ENCODE assay signal across 27 cellular contexts in genomic region chr5:125162714-125163113, GRCh38.
A peak's percentile ranks its signal among the peaks of the same experiment; 100 is the strongest.
DNase-seq lines count a peak whose midpoint lies in the region; TF ChIP-seq lines count a peak whose summit lies in the region.
"Had no signal": no experiment of that assay in that cellular context is flagged by ENCODE, and none has a peak within 500 bp of the region (broad histone marks: within the 10 kb centered on the region; RNA-seq: fewer than 3 reads in every experiment).

No MANE protein-coding gene starts in this region.

- CTCF ChIA-PET in HEK293 (lab: Yijun Ruan, JAX) = no interaction called here

- no peak overlapping the region for H3K4me3 ChIP-seq in HEK293 (ENCODE audit: low read depth, low read length)
- H3K4me3 ChIP-seq: A549; BLaER1; BLaER1 treated with 17β-estradiol and CSF1 and Interleukin-3, amounts not matched to agents 10 nM and 100 nM had no signal

- no peaks in the 10 kb centered on the region for H3K36me3 ChIP-seq in HEK293 (ENCODE audit: control insufficient read depth in 2 of 2, insufficient read depth in 1 of 2, low read length in 2 of 2)
- H3K36me3 ChIP-seq: BE2C; BLaER1; BLaER1 treated with 17β-estradiol and CSF1 and Interleukin-3, amounts not matched to agents 10 nM and 100 nM had no signal

- POLR2A ChIA-PET in HEK293 (lab: Yijun Ruan, JAX) = no interaction called here

- no peak for TF ChIP-seq CTCF in HEK293 (tag by site-specific recombination; IDR thresholded peaks at IDR 0.05)

- H3K27ac ChIP-seq in HEK293 (ENCODE audit: extremely low read depth, low read depth, low read length) = no peak overlapping the region
- H3K27ac ChIP-seq: 22Rv1; A549; BLaER1; BLaER1 treated with 17β-estradiol and CSF1 and Interleukin-3, amounts not matched to agents 10 nM and 100 nM; C4-2B had no signal

- no peaks in the 10 kb centered on the region for H3K4me1 ChIP-seq in HEK293 (ENCODE audit: control insufficient read depth, insufficient read depth, low read length)
- H3K4me1 ChIP-seq: A549; BE2C; BLaER1; BLaER1 treated with 17β-estradiol and CSF1 and Interleukin-3, amounts not matched to agents 10 nM and 100 nM; Caco-2 had no signal

- no peaks in the 10 kb centered on the region for H3K9me3 ChIP-seq in HEK293 (ENCODE audit: control insufficient read depth, insufficient read depth, low read depth, low read length)

- DNase-seq in midbrain (lab: John Stamatoyannopoulos, UW) = no peak
- DNase-seq: 8988T; ACHN; AML-193; BE2C; C1 segment of cervical spinal cord; Caco-2; Calu3; CD4-positive, alpha-beta memory T cell; CD4-positive, alpha-beta T cell; CD4-positive, CD25-positive, alpha-beta regulatory T cell; CD8-positive, alpha-beta memory T cell; CD8-positive, alpha-beta T cell; COR-L47; DMS 273 treated with DMSO at 0.1 percent for 48 hours; DMS153; DMS53; DMS79; DMS79 treated with DMSO at 0.1 percent for 48 hours; DND-41; EL had no signal

TF ChIP-seq in HEK293, 187 proteins besides CTCF, POLR2A, EP300 and RAD21:
- TF ChIP-seq ZNF529 (tag by site-specific recombination; IDR thresholded peaks at IDR 0.05; ENCODE audit: insufficient replicate concordance) (peak; percentile 91), ZNF449 (tag by site-specific recombination; IDR thresholded peaks at IDR 0.05) (no peak), ZNF510 (tag by site-specific recombination; IDR thresholded peaks at IDR 0.05; ENCODE audit: insufficient replicate concordance) (no peak)
